ENCODE assay signal across 24 cellular contexts in the genomic region with DNA sequence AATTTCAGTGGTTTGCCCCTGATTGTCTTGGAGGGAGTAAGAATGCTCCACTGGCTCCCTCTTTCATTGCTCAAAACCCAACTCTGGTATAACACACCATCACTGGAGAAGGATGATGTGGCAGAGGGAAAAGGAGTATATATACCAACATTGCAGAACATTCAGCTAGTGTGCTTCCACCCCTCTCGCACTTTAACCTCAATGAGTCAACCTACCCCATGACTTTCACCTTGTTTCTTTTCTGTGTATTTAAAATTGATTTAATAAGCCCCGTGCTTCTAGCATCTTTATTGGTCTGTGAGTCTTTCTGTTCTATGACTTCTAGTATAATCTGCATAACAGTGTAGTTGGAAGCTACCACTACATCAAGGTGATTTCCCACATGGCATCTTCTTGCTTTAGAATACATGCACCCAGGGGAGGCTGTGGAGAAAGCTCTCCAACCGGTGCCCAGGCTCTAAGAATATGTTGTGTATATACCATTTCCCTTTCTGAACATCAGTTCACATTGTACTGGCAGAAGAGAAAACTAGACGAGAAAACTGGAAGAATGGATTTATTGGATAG.
"Had no signal": no experiment of that assay in that cellular context is flagged by ENCODE, and none has a peak within 500 bp of the region (broad histone marks: within the 10 kb centered on the region; RNA-seq: fewer than 3 reads in every experiment).

No MANE protein-coding gene starts in this region.

- ATAC-seq: effector memory CD8-positive, alpha-beta T cell; heart right ventricle; left colon had no signal

- H3K27me3 Mint-ChIP-seq: activated CD4-positive, alpha-beta T cell treated with anti-CD3 and anti-CD28 coated beads, Interleukin-2, amount 10 ng/mL, durations not matched to agents 7 days and 5 days had no signal

- H3K9me3 Mint-ChIP-seq: activated B cell treated with CpG ODN at 0.5 μM for 24 hours; activated CD4-positive, alpha-beta T cell treated with anti-CD3 and anti-CD28 coated beads, Interleukin-2, amount 10 ng/mL, durations not matched to agents 7 days and 5 days; activated T-cell treated with anti-CD3 and anti-CD28 coated beads, Interleukin-2, amount 50 U/mL, for 24 hours; effector memory CD8-positive, alpha-beta T cell; memory B cell; natural killer cell treated with Interleukin-12 subunit alpha and Interleukin-12 subunit beta and Interleukin-15 and Interleukin-18, amount 100 ng/mL, for 72 hours had no signal

- DNase-seq: activated B cell treated with CpG ODN at 0.5 μM for 24 hours; activated CD4-positive, alpha-beta T cell treated with anti-CD3 and anti-CD28 coated beads, Interleukin-2, amount 10 ng/mL, durations not matched to agents 7 days and 5 days; activated effector memory CD4-positive, alpha-beta T cell treated with anti-CD3 and anti-CD28 coated beads, Interleukin-2, amount 50 U/mL, for 16 hours; activated naive CD4-positive, alpha-beta T cell treated with anti-CD3 and anti-CD28 coated beads, Interleukin-2, amount 50 U/mL, for 16 hours; activated T-cell treated with anti-CD3 and anti-CD28 coated beads, Interleukin-2, amount 50 U/mL, for 24 hours; adrenal gland; brain microvascular endothelial cell; caudate nucleus; colonic mucosa; dorsolateral prefrontal cortex; effector memory CD8-positive, alpha-beta T cell; heart right ventricle; left colon; right lobe of liver; stimulated activated CD4-positive, alpha-beta T cell treated with anti-CD3 and anti-CD28 coated beads, Interleukin-15, amount 100 ng/mL, for 24 hours; stimulated activated naive CD4-positive, alpha-beta T cell; T-helper 9 cell had no signal

- H3K27ac ChIP-seq: adrenal gland, ascending aorta, brain microvascular endothelial cell, colonic mucosa, dorsolateral prefrontal cortex, esophagus muscularis mucosa, heart right ventricle, neutrophil, parathyroid adenoma, right lobe of liver, upper lobe of left lung had no signal

- H3K4me1 Mint-ChIP-seq: activated B cell treated with CpG ODN at 0.5 μM for 24 hours; activated CD4-positive, alpha-beta T cell treated with anti-CD3 and anti-CD28 coated beads, Interleukin-2, amount 10 ng/mL, durations not matched to agents 7 days and 5 days; memory B cell had no signal

- H3K4me1 ChIP-seq: ascending aorta, colonic mucosa, esophagus muscularis mucosa, parathyroid adenoma, right lobe of liver, upper lobe of left lung had no signal

- H3K27me3 ChIP-seq: adrenal gland, ascending aorta, brain microvascular endothelial cell, colonic mucosa, esophagus muscularis mucosa, heart right ventricle, neutrophil, right lobe of liver, upper lobe of left lung had no signal

- H3K27ac Mint-ChIP-seq: activated B cell treated with CpG ODN at 0.5 μM for 24 hours; activated CD4-positive, alpha-beta T cell treated with anti-CD3 and anti-CD28 coated beads, Interleukin-2, amount 10 ng/mL, durations not matched to agents 7 days and 5 days; activated T-cell treated with anti-CD3 and anti-CD28 coated beads, Interleukin-2, amount 50 U/mL, for 24 hours; effector memory CD8-positive, alpha-beta T cell; memory B cell; natural killer cell treated with Interleukin-12 subunit alpha and Interleukin-12 subunit beta and Interleukin-15 and Interleukin-18, amount 100 ng/mL, for 72 hours had no signal

- H3K4me3 Mint-ChIP-seq: activated B cell treated with CpG ODN at 0.5 μM for 24 hours; activated CD4-positive, alpha-beta T cell treated with anti-CD3 and anti-CD28 coated beads, Interleukin-2, amount 10 ng/mL, durations not matched to agents 7 days and 5 days; activated T-cell treated with anti-CD3 and anti-CD28 coated beads, Interleukin-2, amount 50 U/mL, for 24 hours; effector memory CD8-positive, alpha-beta T cell; memory B cell; natural killer cell treated with Interleukin-12 subunit alpha and Interleukin-12 subunit beta and Interleukin-15 and Interleukin-18, amount 100 ng/mL, for 72 hours had no signal

- H3K36me3 Mint-ChIP-seq: memory B cell; natural killer cell treated with Interleukin-12 subunit alpha and Interleukin-12 subunit beta and Interleukin-15 and Interleukin-18, amount 100 ng/mL, for 72 hours had no signal
